ENCODE assay signal across 2 cellular contexts in the genomic region with DNA sequence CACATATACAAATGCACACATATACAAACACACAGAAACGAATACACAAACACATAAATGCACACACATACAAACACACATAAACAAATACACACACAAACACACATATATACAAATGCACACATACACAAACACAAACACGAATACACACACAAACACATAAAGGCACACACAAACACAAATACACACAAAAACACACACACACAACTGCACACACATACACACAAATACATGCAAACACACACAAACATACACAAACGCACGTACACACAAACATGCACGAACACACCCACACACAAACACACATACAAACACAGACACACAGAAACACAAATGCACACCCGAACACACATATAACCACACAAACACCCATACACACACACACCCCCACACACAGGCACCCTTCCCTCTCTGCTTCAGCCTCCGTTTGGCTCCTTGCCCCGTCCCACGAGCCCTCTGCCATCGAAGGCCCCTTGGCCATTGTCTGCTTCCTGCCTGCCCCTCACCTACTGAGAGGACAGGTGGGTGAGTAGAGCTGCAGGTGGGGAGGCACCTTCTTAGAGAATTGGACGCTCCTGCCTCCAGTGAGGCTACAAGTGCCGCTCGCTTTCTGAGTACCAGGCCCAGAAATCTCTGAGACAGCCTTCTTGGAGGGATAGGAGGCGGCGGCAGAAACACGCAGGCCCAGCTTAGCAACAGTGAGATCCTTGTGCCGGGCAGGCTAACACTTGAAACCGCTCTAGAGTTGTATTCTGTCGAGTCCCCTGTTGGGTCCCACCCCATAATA.
A peak's percentile ranks its signal among the peaks of the same experiment; 100 is the strongest.
TF ChIP-seq lines count a peak whose summit lies in the region.

No MANE protein-coding gene starts in this region.

TF ChIP-seq in HEK293T, 16 proteins besides CTCF, POLR2A, EP300 and RAD21:
- TF ChIP-seq, protein P1, sequence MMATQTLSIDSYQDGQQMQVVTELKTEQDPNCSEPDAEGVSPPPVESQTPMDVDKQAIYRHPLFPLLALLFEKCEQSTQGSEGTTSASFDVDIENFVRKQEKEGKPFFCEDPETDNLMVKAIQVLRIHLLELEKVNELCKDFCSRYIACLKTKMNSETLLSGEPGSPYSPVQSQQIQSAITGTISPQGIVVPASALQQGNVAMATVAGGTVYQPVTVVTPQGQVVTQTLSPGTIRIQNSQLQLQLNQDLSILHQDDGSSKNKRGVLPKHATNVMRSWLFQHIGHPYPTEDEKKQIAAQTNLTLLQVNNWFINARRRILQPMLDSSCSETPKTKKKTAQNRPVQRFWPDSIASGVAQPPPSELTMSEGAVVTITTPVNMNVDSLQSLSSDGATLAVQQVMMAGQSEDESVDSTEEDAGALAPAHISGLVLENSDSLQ (IDR thresholded peaks at IDR 0.05), result no peak
- TF ChIP-seq NFRKB (IDR thresholded peaks at IDR 0.05), result no peak
- TF ChIP-seq TARDBP (IDR thresholded peaks at IDR 0.05), result 0 out of 2 replicates have a peak, but pooled peaks have one; percentile 38
- TF ChIP-seq SUZ12 (IDR thresholded peaks at IDR 0.05), result no peak

TF ChIP-seq in K562, 482 proteins besides CTCF, POLR2A, EP300 and RAD21 (continued from another document):
- TF ChIP-seq, protein P2, sequence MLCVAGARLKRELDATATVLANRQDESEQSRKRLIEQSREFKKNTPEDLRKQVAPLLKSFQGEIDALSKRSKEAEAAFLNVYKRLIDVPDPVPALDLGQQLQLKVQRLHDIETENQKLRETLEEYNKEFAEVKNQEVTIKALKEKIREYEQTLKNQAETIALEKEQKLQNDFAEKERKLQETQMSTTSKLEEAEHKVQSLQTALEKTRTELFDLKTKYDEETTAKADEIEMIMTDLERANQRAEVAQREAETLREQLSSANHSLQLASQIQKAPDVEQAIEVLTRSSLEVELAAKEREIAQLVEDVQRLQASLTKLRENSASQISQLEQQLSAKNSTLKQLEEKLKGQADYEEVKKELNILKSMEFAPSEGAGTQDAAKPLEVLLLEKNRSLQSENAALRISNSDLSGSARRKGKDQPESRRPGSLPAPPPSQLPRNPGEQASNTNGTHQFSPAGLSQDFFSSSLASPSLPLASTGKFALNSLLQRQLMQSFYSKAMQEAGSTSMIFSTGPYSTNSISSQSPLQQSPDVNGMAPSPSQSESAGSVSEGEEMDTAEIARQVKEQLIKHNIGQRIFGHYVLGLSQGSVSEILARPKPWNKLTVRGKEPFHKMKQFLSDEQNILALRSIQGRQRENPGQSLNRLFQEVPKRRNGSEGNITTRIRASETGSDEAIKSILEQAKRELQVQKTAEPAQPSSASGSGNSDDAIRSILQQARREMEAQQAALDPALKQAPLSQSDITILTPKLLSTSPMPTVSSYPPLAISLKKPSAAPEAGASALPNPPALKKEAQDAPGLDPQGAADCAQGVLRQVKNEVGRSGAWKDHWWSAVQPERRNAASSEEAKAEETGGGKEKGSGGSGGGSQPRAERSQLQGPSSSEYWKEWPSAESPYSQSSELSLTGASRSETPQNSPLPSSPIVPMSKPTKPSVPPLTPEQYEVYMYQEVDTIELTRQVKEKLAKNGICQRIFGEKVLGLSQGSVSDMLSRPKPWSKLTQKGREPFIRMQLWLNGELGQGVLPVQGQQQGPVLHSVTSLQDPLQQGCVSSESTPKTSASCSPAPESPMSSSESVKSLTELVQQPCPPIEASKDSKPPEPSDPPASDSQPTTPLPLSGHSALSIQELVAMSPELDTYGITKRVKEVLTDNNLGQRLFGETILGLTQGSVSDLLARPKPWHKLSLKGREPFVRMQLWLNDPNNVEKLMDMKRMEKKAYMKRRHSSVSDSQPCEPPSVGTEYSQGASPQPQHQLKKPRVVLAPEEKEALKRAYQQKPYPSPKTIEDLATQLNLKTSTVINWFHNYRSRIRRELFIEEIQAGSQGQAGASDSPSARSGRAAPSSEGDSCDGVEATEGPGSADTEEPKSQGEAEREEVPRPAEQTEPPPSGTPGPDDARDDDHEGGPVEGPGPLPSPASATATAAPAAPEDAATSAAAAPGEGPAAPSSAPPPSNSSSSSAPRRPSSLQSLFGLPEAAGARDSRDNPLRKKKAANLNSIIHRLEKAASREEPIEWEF (CRISPR knock-in tag; IDR thresholded peaks at IDR 0.05), result no peak
- TF ChIP-seq, protein P3, sequence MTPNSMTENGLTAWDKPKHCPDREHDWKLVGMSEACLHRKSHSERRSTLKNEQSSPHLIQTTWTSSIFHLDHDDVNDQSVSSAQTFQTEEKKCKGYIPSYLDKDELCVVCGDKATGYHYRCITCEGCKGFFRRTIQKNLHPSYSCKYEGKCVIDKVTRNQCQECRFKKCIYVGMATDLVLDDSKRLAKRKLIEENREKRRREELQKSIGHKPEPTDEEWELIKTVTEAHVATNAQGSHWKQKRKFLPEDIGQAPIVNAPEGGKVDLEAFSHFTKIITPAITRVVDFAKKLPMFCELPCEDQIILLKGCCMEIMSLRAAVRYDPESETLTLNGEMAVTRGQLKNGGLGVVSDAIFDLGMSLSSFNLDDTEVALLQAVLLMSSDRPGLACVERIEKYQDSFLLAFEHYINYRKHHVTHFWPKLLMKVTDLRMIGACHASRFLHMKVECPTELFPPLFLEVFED (CRISPR knock-in tag; conservative IDR thresholded peaks at IDR 0.05), result 0 out of 2 replicates have a peak, but pooled peaks have one; percentile 38
- TF ChIP-seq ELF4 (CRISPR knock-in tag; IDR thresholded peaks at IDR 0.05), result peak; percentile 62; the same call in 1 of the 2 replicates
TF ChIP-seq in K562: peak in this region for 3.
